ENCODE assay signal across 1 cellular context in the genomic region with DNA sequence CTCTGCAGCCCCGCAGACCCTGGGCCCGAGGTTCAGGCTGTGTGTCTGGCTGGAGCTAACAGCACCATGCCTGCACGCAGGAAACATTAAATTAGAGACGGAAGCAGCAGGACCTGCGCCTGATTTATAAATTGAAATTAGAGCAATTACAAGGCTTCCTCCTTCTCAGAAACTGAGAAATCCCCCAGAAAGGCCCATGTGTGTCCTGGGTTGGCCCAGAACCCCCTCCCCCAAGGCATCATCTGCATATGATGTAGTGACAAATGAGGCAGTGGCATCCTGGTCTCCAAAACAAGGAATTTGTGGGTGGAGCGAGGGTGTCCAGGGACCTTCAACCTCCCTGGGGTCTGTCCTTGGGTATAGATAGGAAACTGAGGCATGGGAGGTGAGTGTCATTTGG.
TF ChIP-seq lines count a peak whose summit lies in the region.

No MANE protein-coding gene starts in this region.

TF ChIP-seq in HepG2, 621 proteins besides CTCF, POLR2A, EP300 and RAD21:
- TF ChIP-seq HIVEP1 (CRISPR knock-in tag; IDR thresholded peaks at IDR 0.05) (no peak), ZNF816 (CRISPR knock-in tag; IDR thresholded peaks at IDR 0.05; ENCODE audit: borderline replicate concordance) (no peak), ZNF256 (CRISPR knock-in tag; conservative IDR thresholded peaks at IDR 0.05) (no peak), ZNF569 (CRISPR knock-in tag; IDR thresholded peaks at IDR 0.05; ENCODE audit: borderline replicate concordance) (no peak), CBX2 (IDR thresholded peaks at IDR 0.05; ENCODE audit: low read depth, low read length) (no peak), CBX2 (CRISPR knock-in tag; IDR thresholded peaks at IDR 0.05; ENCODE audit: low read depth) (no peak), ZNF850 (CRISPR knock-in tag; conservative IDR thresholded peaks at IDR 0.05) (no peak), NPAS2 (CRISPR knock-in tag; IDR thresholded peaks at IDR 0.05; ENCODE audit: borderline replicate concordance) (no peak), NFYC (CRISPR knock-in tag; IDR thresholded peaks at IDR 0.05) (no peak), TBX3 (IDR thresholded peaks at IDR 0.05; ENCODE audit: borderline replicate concordance) (no peak), NRL (CRISPR knock-in tag; IDR thresholded peaks at IDR 0.05; ENCODE audit: borderline replicate concordance) (no peak), PCBP1 (IDR thresholded peaks at IDR 0.05; ENCODE audit: borderline replicate concordance, low read depth, low read length) (no peak), ZNF749 (CRISPR knock-in tag; IDR thresholded peaks at IDR 0.05; ENCODE audit: borderline replicate concordance) (no peak), NFE2L1 (CRISPR knock-in tag; IDR thresholded peaks at IDR 0.05; ENCODE audit: borderline replicate concordance) (no peak), CEBPG (CRISPR knock-in tag; IDR thresholded peaks at IDR 0.05) (no peak)
- TF ChIP-seq, protein P1, sequence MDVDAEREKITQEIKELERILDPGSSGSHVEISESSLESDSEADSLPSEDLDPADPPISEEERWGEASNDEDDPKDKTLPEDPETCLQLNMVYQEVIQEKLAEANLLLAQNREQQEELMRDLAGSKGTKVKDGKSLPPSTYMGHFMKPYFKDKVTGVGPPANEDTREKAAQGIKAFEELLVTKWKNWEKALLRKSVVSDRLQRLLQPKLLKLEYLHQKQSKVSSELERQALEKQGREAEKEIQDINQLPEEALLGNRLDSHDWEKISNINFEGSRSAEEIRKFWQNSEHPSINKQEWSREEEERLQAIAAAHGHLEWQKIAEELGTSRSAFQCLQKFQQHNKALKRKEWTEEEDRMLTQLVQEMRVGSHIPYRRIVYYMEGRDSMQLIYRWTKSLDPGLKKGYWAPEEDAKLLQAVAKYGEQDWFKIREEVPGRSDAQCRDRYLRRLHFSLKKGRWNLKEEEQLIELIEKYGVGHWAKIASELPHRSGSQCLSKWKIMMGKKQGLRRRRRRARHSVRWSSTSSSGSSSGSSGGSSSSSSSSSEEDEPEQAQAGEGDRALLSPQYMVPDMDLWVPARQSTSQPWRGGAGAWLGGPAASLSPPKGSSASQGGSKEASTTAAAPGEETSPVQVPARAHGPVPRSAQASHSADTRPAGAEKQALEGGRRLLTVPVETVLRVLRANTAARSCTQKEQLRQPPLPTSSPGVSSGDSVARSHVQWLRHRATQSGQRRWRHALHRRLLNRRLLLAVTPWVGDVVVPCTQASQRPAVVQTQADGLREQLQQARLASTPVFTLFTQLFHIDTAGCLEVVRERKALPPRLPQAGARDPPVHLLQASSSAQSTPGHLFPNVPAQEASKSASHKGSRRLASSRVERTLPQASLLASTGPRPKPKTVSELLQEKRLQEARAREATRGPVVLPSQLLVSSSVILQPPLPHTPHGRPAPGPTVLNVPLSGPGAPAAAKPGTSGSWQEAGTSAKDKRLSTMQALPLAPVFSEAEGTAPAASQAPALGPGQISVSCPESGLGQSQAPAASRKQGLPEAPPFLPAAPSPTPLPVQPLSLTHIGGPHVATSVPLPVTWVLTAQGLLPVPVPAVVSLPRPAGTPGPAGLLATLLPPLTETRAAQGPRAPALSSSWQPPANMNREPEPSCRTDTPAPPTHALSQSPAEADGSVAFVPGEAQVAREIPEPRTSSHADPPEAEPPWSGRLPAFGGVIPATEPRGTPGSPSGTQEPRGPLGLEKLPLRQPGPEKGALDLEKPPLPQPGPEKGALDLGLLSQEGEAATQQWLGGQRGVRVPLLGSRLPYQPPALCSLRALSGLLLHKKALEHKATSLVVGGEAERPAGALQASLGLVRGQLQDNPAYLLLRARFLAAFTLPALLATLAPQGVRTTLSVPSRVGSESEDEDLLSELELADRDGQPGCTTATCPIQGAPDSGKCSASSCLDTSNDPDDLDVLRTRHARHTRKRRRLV (CRISPR knock-in tag; IDR thresholded peaks at IDR 0.05) = no peak
- TF ChIP-seq, protein P2, sequence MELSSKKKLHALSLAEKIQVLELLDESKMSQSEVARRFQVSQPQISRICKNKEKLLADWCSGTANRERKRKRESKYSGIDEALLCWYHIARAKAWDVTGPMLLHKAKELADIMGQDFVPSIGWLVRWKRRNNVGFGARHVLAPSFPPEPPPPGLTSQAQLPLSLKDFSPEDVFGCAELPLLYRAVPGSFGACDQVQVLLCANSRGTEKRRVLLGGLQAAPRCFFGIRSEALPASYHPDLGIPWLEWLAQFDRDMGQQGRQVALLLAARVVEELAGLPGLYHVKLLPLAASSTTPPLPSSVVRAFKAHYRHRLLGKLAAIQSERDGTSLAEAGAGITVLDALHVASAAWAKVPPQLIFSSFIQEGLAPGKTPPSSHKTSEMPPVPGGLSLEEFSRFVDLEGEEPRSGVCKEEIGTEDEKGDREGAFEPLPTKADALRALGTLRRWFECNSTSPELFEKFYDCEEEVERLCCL (CRISPR knock-in tag; IDR thresholded peaks at IDR 0.05; ENCODE audit: borderline replicate concordance) = no peak
